9 cellular contexts compared by ENCODE assay signal in the genomic region with DNA sequence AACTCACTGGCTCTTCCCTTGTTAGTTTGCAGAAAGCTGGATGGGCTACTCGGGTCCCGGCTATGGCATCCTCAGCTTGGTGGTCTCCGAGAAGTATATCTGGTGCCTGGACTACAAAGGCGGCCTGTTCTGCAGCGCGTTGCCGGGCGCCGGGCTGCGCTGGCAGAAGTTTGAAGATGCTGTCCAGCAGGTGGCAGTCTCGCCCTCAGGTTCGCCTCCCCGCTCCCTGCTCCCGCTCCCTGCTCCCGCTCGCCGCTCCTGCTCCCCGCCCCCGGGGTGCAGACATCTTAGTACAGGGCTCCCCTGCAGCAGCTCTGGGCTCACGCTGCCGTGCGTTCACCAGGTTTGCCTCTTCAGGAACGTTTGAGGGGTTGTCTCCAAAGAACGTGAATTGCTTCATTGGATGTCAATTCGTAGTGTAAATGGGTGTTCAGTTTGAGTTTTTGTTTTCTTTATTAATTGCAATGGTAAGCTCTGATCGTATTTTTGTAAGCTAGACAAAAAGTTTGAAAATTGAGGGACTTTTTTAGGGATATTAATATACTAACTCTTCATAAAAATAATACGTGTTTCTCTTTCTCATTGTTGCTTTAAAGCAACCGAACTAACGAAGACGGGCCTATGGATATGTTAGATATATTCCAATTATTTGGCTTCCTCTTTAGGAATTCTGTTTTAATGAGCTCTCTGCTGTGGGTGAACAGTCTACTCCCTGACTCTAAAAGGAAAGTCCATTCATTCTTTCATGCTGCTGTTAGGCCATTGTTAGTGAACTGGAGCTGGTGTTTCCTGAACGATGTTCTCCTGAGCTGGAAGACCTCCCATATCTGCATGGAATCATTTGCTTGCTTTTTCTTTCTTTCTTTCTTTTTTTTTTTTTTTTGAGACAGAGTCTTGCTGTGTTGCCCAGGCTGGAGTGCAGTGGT.
DNase-seq lines count a peak whose midpoint lies in the region; ATAC-seq and TF ChIP-seq lines count a peak whose summit lies in the region.
"Had no signal": no experiment of that assay in that cellular context is flagged by ENCODE, and none has a peak within 500 bp of the region (broad histone marks: within the 10 kb centered on the region; RNA-seq: fewer than 3 reads in every experiment).

No MANE protein-coding gene starts in this region.

- no peak overlapping the region for H3K27ac ChIP-seq in IMR-90 (ENCODE audit: insufficient read depth, low read length)
- no peak overlapping the region for H3K27ac ChIP-seq in PC-9

- H3K4me2 ChIP-seq in IMR-90 (ENCODE audit: low read depth, low read length) (peak overlapping the region; percentile 91), PC-9 (peak overlapping the region; percentile 68)

- H2AK9ac ChIP-seq in IMR-90 (replicated peaks; ENCODE audit: low read depth, low read length, poor library complexity) = peak overlapping the region; percentile 84

- no peak overlapping the region for H3K4me3 ChIP-seq in IMR-90 (ENCODE audit: insufficient read depth, low read depth, low read length)
- no peak overlapping the region for H3K4me3 ChIP-seq in PC-9

- H3K9ac ChIP-seq in IMR-90 (ENCODE audit: low read depth, low read length) = no peak overlapping the region

- WGBS in IMR-90 (ENCODE audit: extremely low coverage in 2 of 2, insufficient read length in 1 of 2), 2 experiments = 11% methylated on average over 10 of the region's 31 CpGs; no CpG with 5 or more reads in 1 of the 2 experiments

- H3K36me3 ChIP-seq in IMR-90 (ENCODE audit: control insufficient read depth, insufficient read depth, low read length) (peaks cover 26% of the 10 kb centered on the region), PC-9 (ENCODE audit: low read depth) (peaks cover 13% of the 10 kb centered on the region)

- no peaks in the 10 kb centered on the region for H3K4me1 ChIP-seq in IMR-90 (ENCODE audit: control insufficient read depth, insufficient read depth, low read length)
- H3K4me1 ChIP-seq in PC-9 (replicated peaks; ENCODE audit: insufficient read depth) = peaks cover 33% of the 10 kb centered on the region

- in situ Hi-C loops in IMR-90 (cut with MboI; ENCODE audit: low sequenced_read_pairs) = no loop called here

- H3F3A ChIP-seq in PC-9 (ENCODE audit: insufficient read depth, low read depth) = peaks cover 38% of the 10 kb centered on the region

- no peak overlapping the region for H2AK5ac ChIP-seq in IMR-90 (ENCODE audit: low read depth, low read length)

- dilution Hi-C loops in IMR-90 (cut with HindIII; ENCODE audit: low sequenced_read_pairs, unreplicated experiment) = no loop called here

- H2BK15ac ChIP-seq in IMR-90 (ENCODE audit: low read depth, low read length) = no peak overlapping the region

- intact Hi-C loops in IMR-90 (cut with micrococcal nuclease) = loop anchor here (1.0 to 10.0 kb wide), 4 partner anchors 78 to 479 kb away; a partner anchor contains a TSS
- intact Hi-C loops in PC-9 (cut with micrococcal nuclease; ENCODE audit: unreplicated experiment) = loop anchor here (1.0 to 10.0 kb wide), 5 partner anchors 78 to 809 kb away; no protein-coding TSS in a partner anchor
- intact Hi-C loops in activated T-helper 1 cell treated with anti-CD3 and anti-CD28 coated beads, Interleukin-12 subunit alpha, Interleukin-12 subunit beta, Interleukin-2, Interleukin-4 antibody, amounts not matched to agents 30 ng/mL and 10 ng/mL and 1 ng/mL, durations not matched to agents 14 hours and 24 hours and 36 hours (cut with micrococcal nuclease) = loop anchor here (1.0 to 2.0 kb wide), 3 partner anchors 71 to 78 kb away; a partner anchor contains a TSS

- ATAC-seq in IMR-90 (ENCODE audit: low read depth) (peak; percentile 100), GM18909 (IDR thresholded peaks at IDR 0.05; ENCODE audit: poor library complexity, unreplicated experiment) (no peak)
- ATAC-seq in natural killer cell treated with Interleukin-12 subunit alpha and Interleukin-12 subunit beta and Interleukin-15 and Interleukin-18, amount 100 ng/mL, for 72 hours = peak; percentile 75 to 84
- ATAC-seq in stimulated activated memory B cell treated with anti-CD40 and anti-IgM and Interleukin-4, amounts not matched to agents 10 μg/mL and 1 μg/mL and 100 μg/mL, for 72 hours = peak; percentile 89

- H4K20me1 ChIP-seq in IMR-90 (ENCODE audit: insufficient read depth, low read length) = no peaks in the 10 kb centered on the region; the same call in 1 of the 2 replicates
- H4K20me1 ChIP-seq in PC-9 (ENCODE audit: insufficient read depth) = no peaks in the 10 kb centered on the region

- TF ChIP-seq RAD21 in IMR-90 (IDR thresholded peaks at IDR 0.05; ENCODE audit: low read length) = peak; percentile 88

- no peak overlapping the region for H3K23ac ChIP-seq in IMR-90 (ENCODE audit: low read depth, low read length)

- peak overlapping the region; percentile 69; the same call in 1 of the 2 replicates for H3K4ac ChIP-seq in IMR-90 (ENCODE audit: low read depth, low read length)

- no peak for TF ChIP-seq POLR2A in IMR-90 (IDR thresholded peaks at IDR 0.05; ENCODE audit: low read depth, low read length)

- H3K27ac Mint-ChIP-seq in activated T-helper 1 cell treated with anti-CD3 and anti-CD28 coated beads, Interleukin-12 subunit alpha, Interleukin-12 subunit beta, Interleukin-2, Interleukin-4 antibody, amounts not matched to agents 30 ng/mL and 10 ng/mL and 1 ng/mL, durations not matched to agents 14 hours and 24 hours and 36 hours = no peak overlapping the region
- H3K27ac Mint-ChIP-seq in natural killer cell treated with Interleukin-12 subunit alpha and Interleukin-12 subunit beta and Interleukin-15 and Interleukin-18, amount 100 ng/mL, for 72 hours = no peak overlapping the region
- no peak overlapping the region for H3K27ac Mint-ChIP-seq in stimulated activated memory B cell treated with anti-CD40 and anti-IgM and Interleukin-4, amounts not matched to agents 10 μg/mL and 1 μg/mL and 100 μg/mL, for 72 hours

- no TSS peak for BruUV-seq in IMR-90 (replicated peaks; lab: Mats Ljungman, UMichigan)
- BruUV-seq in PC-9 (replicated peaks; lab: Mats Ljungman, UMichigan) = no TSS peak

- H4K8ac ChIP-seq in IMR-90 (ENCODE audit: low read depth in 2 of 2, low read length in 2 of 2) = peak overlapping the region in 1 of 2 experiments; percentile 88; a peak in 2 of 4 replicates

- H3K9me3 ChIP-seq in IMR-90 (ENCODE audit: control insufficient read depth, insufficient read depth, low read length) (no peaks in the 10 kb centered on the region), PC-9 (ENCODE audit: insufficient read depth, low read depth) (no peaks in the 10 kb centered on the region)

- H3K18ac ChIP-seq in IMR-90 (ENCODE audit: low read depth, low read length) = no peak overlapping the region

- peaks cover under 1% of the 10 kb centered on the region; the same call in 1 of the 2 replicates for H3K9me1 ChIP-seq in IMR-90 (ENCODE audit: insufficient read depth, low read length)

- H3K36me3 Mint-ChIP-seq in activated T-helper 1 cell treated with anti-CD3 and anti-CD28 coated beads, Interleukin-12 subunit alpha, Interleukin-12 subunit beta, Interleukin-2, Interleukin-4 antibody, amounts not matched to agents 30 ng/mL and 10 ng/mL and 1 ng/mL, durations not matched to agents 14 hours and 24 hours and 36 hours (ENCODE audit: low read depth) = peaks cover 5% of the 10 kb centered on the region
- no peaks in the 10 kb centered on the region for H3K36me3 Mint-ChIP-seq in natural killer cell treated with Interleukin-12 subunit alpha and Interleukin-12 subunit beta and Interleukin-15 and Interleukin-18, amount 100 ng/mL, for 72 hours
- H3K36me3 Mint-ChIP-seq in stimulated activated memory B cell treated with anti-CD40 and anti-IgM and Interleukin-4, amounts not matched to agents 10 μg/mL and 1 μg/mL and 100 μg/mL, for 72 hours = peaks cover 44% of the 10 kb centered on the region

- H2BK120ac ChIP-seq in IMR-90 (ENCODE audit: low read depth, low read length) = no peak overlapping the region

- H2AFZ ChIP-seq in IMR-90 (replicated peaks; ENCODE audit: low read length, poor library complexity) (peak overlapping the region; percentile 92), PC-9 (peak overlapping the region; percentile 21; the same call in 1 of the 2 replicates)

- no peak overlapping the region for H3K56ac ChIP-seq in IMR-90 (ENCODE audit: extremely low read depth, insufficient read depth, low read length)

- H3K4me3 Mint-ChIP-seq in activated T-helper 1 cell treated with anti-CD3 and anti-CD28 coated beads, Interleukin-12 subunit alpha, Interleukin-12 subunit beta, Interleukin-2, Interleukin-4 antibody, amounts not matched to agents 30 ng/mL and 10 ng/mL and 1 ng/mL, durations not matched to agents 14 hours and 24 hours and 36 hours = peak overlapping the region; percentile 19
- no peak overlapping the region for H3K4me3 Mint-ChIP-seq in natural killer cell treated with Interleukin-12 subunit alpha and Interleukin-12 subunit beta and Interleukin-15 and Interleukin-18, amount 100 ng/mL, for 72 hours
- peak overlapping the region; percentile 45 for H3K4me3 Mint-ChIP-seq in stimulated activated memory B cell treated with anti-CD40 and anti-IgM and Interleukin-4, amounts not matched to agents 10 μg/mL and 1 μg/mL and 100 μg/mL, for 72 hours
- H3K4me3 Mint-ChIP-seq: central memory CD8-positive, alpha-beta T cell had no signal

- peaks cover 5% of the 10 kb centered on the region for H3K4me1 Mint-ChIP-seq in activated T-helper 1 cell treated with anti-CD3 and anti-CD28 coated beads, Interleukin-12 subunit alpha, Interleukin-12 subunit beta, Interleukin-2, Interleukin-4 antibody, amounts not matched to agents 30 ng/mL and 10 ng/mL and 1 ng/mL, durations not matched to agents 14 hours and 24 hours and 36 hours (ENCODE audit: low read depth)
- peaks cover 0 to 2% of the 10 kb centered on the region in 2 donors for H3K4me1 Mint-ChIP-seq in natural killer cell treated with Interleukin-12 subunit alpha and Interleukin-12 subunit beta and Interleukin-15 and Interleukin-18, amount 100 ng/mL, for 72 hours (ENCODE audit: low read depth in 2 of 2)
- peaks cover 7% of the 10 kb centered on the region for H3K4me1 Mint-ChIP-seq in stimulated activated memory B cell treated with anti-CD40 and anti-IgM and Interleukin-4, amounts not matched to agents 10 μg/mL and 1 μg/mL and 100 μg/mL, for 72 hours
- H3K4me1 Mint-ChIP-seq: central memory CD8-positive, alpha-beta T cell had no signal

- H4K5ac ChIP-seq in IMR-90 (ENCODE audit: low read depth, low read length) = no peak overlapping the region

- no peak overlapping the region for H2BK5ac ChIP-seq in IMR-90 (ENCODE audit: low read depth, low read length, poor library complexity, severe bottlenecking)

- peak; percentile 94 for DNase-seq in DMS 273 (lab: John Stamatoyannopoulos, UW; ENCODE audit: unreplicated experiment)
- peak; percentile 75 for DNase-seq in IMR-90
- DNase-seq in PC-9 = peak; percentile 68 to 90
- DNase-seq in activated T-helper 1 cell treated with anti-CD3 and anti-CD28 coated beads, Interleukin-12 subunit alpha, Interleukin-12 subunit beta, Interleukin-2, Interleukin-4 antibody, amounts not matched to agents 30 ng/mL and 10 ng/mL and 1 ng/mL, durations not matched to agents 14 hours and 24 hours and 36 hours (ENCODE audit: low spot score) = peak; percentile 64
- DNase-seq in fibroblast of peridontal ligament (ENCODE audit: extremely low read depth) = peak; percentile 75
- peak; percentile 71 for DNase-seq in natural killer cell treated with Interleukin-12 subunit alpha and Interleukin-12 subunit beta and Interleukin-15 and Interleukin-18, amount 100 ng/mL, for 72 hours (ENCODE audit: low spot score)

- POLR2A ChIA-PET in IMR-90 (lab: Charles Lee; ENCODE audit: unreplicated experiment) = no interaction called here
- POLR2A ChIA-PET in PC-9 (lab: Charles Lee; ENCODE audit: unreplicated experiment) = no interaction called here

- no peaks in the 10 kb centered on the region for H3K9me3 Mint-ChIP-seq in activated T-helper 1 cell treated with anti-CD3 and anti-CD28 coated beads, Interleukin-12 subunit alpha, Interleukin-12 subunit beta, Interleukin-2, Interleukin-4 antibody, amounts not matched to agents 30 ng/mL and 10 ng/mL and 1 ng/mL, durations not matched to agents 14 hours and 24 hours and 36 hours
- no peaks in the 10 kb centered on the region for H3K9me3 Mint-ChIP-seq in natural killer cell treated with Interleukin-12 subunit alpha and Interleukin-12 subunit beta and Interleukin-15 and Interleukin-18, amount 100 ng/mL, for 72 hours
- no peaks in the 10 kb centered on the region for H3K9me3 Mint-ChIP-seq in stimulated activated memory B cell treated with anti-CD40 and anti-IgM and Interleukin-4, amounts not matched to agents 10 μg/mL and 1 μg/mL and 100 μg/mL, for 72 hours
- H3K9me3 Mint-ChIP-seq: central memory CD8-positive, alpha-beta T cell had no signal

- no peaks in the 10 kb centered on the region for H3K27me3 Mint-ChIP-seq in activated T-helper 1 cell treated with anti-CD3 and anti-CD28 coated beads, Interleukin-12 subunit alpha, Interleukin-12 subunit beta, Interleukin-2, Interleukin-4 antibody, amounts not matched to agents 30 ng/mL and 10 ng/mL and 1 ng/mL, durations not matched to agents 14 hours and 24 hours and 36 hours (ENCODE audit: insufficient read depth)
- H3K27me3 Mint-ChIP-seq in natural killer cell treated with Interleukin-12 subunit alpha and Interleukin-12 subunit beta and Interleukin-15 and Interleukin-18, amount 100 ng/mL, for 72 hours = no peaks in the 10 kb centered on the region
- H3K27me3 Mint-ChIP-seq in stimulated activated memory B cell treated with anti-CD40 and anti-IgM and Interleukin-4, amounts not matched to agents 10 μg/mL and 1 μg/mL and 100 μg/mL, for 72 hours = no peaks in the 10 kb centered on the region
- H3K27me3 Mint-ChIP-seq: central memory CD8-positive, alpha-beta T cell had no signal

- no peaks in the 10 kb centered on the region for H3K9me2 ChIP-seq in PC-9 (ENCODE audit: insufficient read depth)

- H3K79me1 ChIP-seq in IMR-90 (ENCODE audit: low read depth in 1 of 2, low read length in 2 of 2) = 0 out of 4 replicates have a peak, but pooled peaks cover 0 to 6% of the 10 kb centered on the region in 2 experiments

- no peaks in the 10 kb centered on the region for H3K27me3 ChIP-seq in IMR-90 (ENCODE audit: control insufficient read depth, insufficient read depth, low read length)
- no peaks in the 10 kb centered on the region for H3K27me3 ChIP-seq in PC-9 (ENCODE audit: insufficient read depth, low read depth)

- no peak overlapping the region for H4K91ac ChIP-seq in IMR-90 (ENCODE audit: insufficient read depth, low read depth, low read length)

- no peak overlapping the region for H2BK20ac ChIP-seq in IMR-90 (ENCODE audit: low read depth, low read length)

- CTCF ChIA-PET in IMR-90 (lab: Yijun Ruan, JAX) (interaction anchor here (0.6 to 1.6 kb wide), 12 partner anchors 8 to 259 kb away, joined by 3 to 11 read pairs (median 4); a partner anchor contains a TSS), PC-9 (lab: Charles Lee) (interaction anchor here (0.6 to 1.1 kb wide), 9 partner anchors 40 to 912 kb away, joined by 3 to 10 read pairs (median 4); a partner anchor contains a TSS)

- H3K79me2 ChIP-seq in PC-9 (ENCODE audit: low read depth) = no peaks in the 10 kb centered on the region

- H3K14ac ChIP-seq in IMR-90 (replicated peaks; ENCODE audit: low read depth, low read length) = no peak overlapping the region

- TF ChIP-seq CTCF in IMR-90 (conservative IDR thresholded peaks at IDR 0.05; ENCODE audit: low read depth, low read length) (peak; percentile 78), PC-9 (conservative IDR thresholded peaks at IDR 0.05) (peak; percentile 98)
